8 cellular contexts compared by ENCODE assay signal in genomic region chr5:180649297-180650039, GRCh38. TPM values are rescaled to one million over a fixed set of nuclear protein-coding genes. Genes with fewer than 3 reads are reported as not detected.
DNase-seq lines count a peak whose midpoint lies in the region; ATAC-seq and TF ChIP-seq lines count a peak whose summit lies in the region.

TSS of gene FLT4 (minus strand) at chr5:180649600. CDS start at chr5:180649545, 55 bp downstream.

- peak within 1 kb of the TSS; percentile 80 to 94 (median 87) for H3K4me3 Mint-ChIP-seq in CD4-positive, alpha-beta memory T cell

- H3K27ac Mint-ChIP-seq in CD4-positive, alpha-beta memory T cell: peak within 1 kb of the TSS in 5 of 7 donors; percentile 19 to 67 (median 55)

- H3K4me1 Mint-ChIP-seq in CD4-positive, alpha-beta memory T cell: peaks cover 4 to 18% (median 13%) of the 10 kb centered on the region in 4 donors

- no peaks in the 10 kb centered on the region for H3K36me3 ChIP-seq in CD4-positive, alpha-beta memory T cell (ENCODE audit: insufficient read depth, low read length)
- no peaks in the 10 kb centered on the region for H3K36me3 ChIP-seq in Panc1 (ENCODE audit: control insufficient read depth, insufficient read depth, low read length)
- H3K36me3 ChIP-seq in osteoblast (ENCODE audit: insufficient read depth, low read length): no peaks in the 10 kb centered on the region

- H2AFZ ChIP-seq in osteoblast (ENCODE audit: low read length): peak within 1 kb of the TSS; percentile 22

- no peak for TF ChIP-seq CTCF in Panc1 (IDR thresholded peaks at IDR 0.05)
- no peak for TF ChIP-seq CTCF in epithelial cell of proximal tubule (conservative IDR thresholded peaks at IDR 0.05; ENCODE audit: low read depth, low read length)
- TF ChIP-seq CTCF in osteoblast (IDR thresholded peaks at IDR 0.05; ENCODE audit: extremely low read depth, low read depth, low read length): no peak

- intact Hi-C loops in CD4-positive, alpha-beta memory T cell (cut with micrococcal nuclease): no loop called here
- intact Hi-C loops in Panc1 (cut with micrococcal nuclease; ENCODE audit: unreplicated experiment): no loop called here

- H3K79me2 ChIP-seq in osteoblast (ENCODE audit: insufficient read depth, low read length): no peaks in the 10 kb centered on the region

- POLR2A ChIA-PET in CD4-positive, alpha-beta memory T cell (lab: Charles Lee; ENCODE audit: partially characterized antibody): no interaction called here
- POLR2A ChIA-PET in Panc1 (lab: Charles Lee): interaction anchor here (0.6 to 0.7 kb wide), 2 partner anchors 12 to 424 kb away, joined by 3 to 4 read pairs; no protein-coding TSS in a partner anchor

- H3K4me1 ChIP-seq in CD4-positive, alpha-beta memory T cell (ENCODE audit: insufficient read depth, low read length): no peaks in the 10 kb centered on the region
- H3K4me1 ChIP-seq in Panc1 (ENCODE audit: control insufficient read depth, insufficient read depth, low read length) (no peaks in the 10 kb centered on the region), osteoblast (ENCODE audit: insufficient read depth, low read length) (no peaks in the 10 kb centered on the region)

- no peak within 1 kb of the TSS for H3K27ac ChIP-seq in CD4-positive, alpha-beta memory T cell (ENCODE audit: low read depth, low read length)
- H3K27ac ChIP-seq in Panc1 (ENCODE audit: low read length) (no peak within 1 kb of the TSS), osteoblast (ENCODE audit: low read depth, low read length) (no peak within 1 kb of the TSS)

- peaks cover 12% of the 10 kb centered on the region for H3K27me3 ChIP-seq in CD4-positive, alpha-beta memory T cell (ENCODE audit: insufficient read depth, low read length)
- H3K27me3 ChIP-seq in Panc1 (ENCODE audit: control insufficient read depth, insufficient read depth, low read length) (peaks cover 13% of the 10 kb centered on the region), osteoblast (ENCODE audit: insufficient read depth, low read length) (peaks cover 37% of the 10 kb centered on the region)

- H3K9me3 ChIP-seq in CD4-positive, alpha-beta memory T cell (ENCODE audit: control insufficient read depth in 1 of 2, low read length in 2 of 2): no peaks in the 10 kb centered on the region
- H3K9me3 ChIP-seq in Panc1 (ENCODE audit: control insufficient read depth, insufficient read depth, low read depth, low read length): no peaks in the 10 kb centered on the region
- H3K9me3 ChIP-seq in osteoblast (ENCODE audit: low read depth, low read length): no peaks in the 10 kb centered on the region

- BruUV-seq in Panc1 (replicated peaks; lab: Mats Ljungman, UMichigan): no TSS peak

- peaks cover 32 to 34% of the 10 kb centered on the region in 2 donors for H3K27me3 Mint-ChIP-seq in CD4-positive, alpha-beta memory T cell

- no peaks in the 10 kb centered on the region for H4K20me1 ChIP-seq in osteoblast (ENCODE audit: insufficient read depth, low read length)

- peaks cover 0 to 2% (median 0%) of the 10 kb centered on the region in 8 donors for H3K9me3 Mint-ChIP-seq in CD4-positive, alpha-beta memory T cell

- H3K36me3 Mint-ChIP-seq in CD4-positive, alpha-beta memory T cell: peaks cover 0 to 4% of the 10 kb centered on the region in 2 donors

- CTCF ChIA-PET in CD4-positive, alpha-beta memory T cell (lab: Charles Lee; ENCODE audit: partially characterized antibody): interaction anchor here (2.4 kb wide), 1 partner anchor 69 kb away, joined by 7 read pairs; no protein-coding TSS in a partner anchor
- CTCF ChIA-PET in Panc1 (lab: Charles Lee): no interaction called here

- H3K4me2 ChIP-seq in osteoblast (ENCODE audit: insufficient read depth, low read length): peak within 1 kb of the TSS; percentile 39

- in situ Hi-C loops in Panc1 (cut with HindIII; ENCODE audit: low pct_unique_long_range_greater_than_20kb, low sequenced_read_pairs): no loop called here

- peak; percentile 22; the same call in 1 of the 2 replicates for ATAC-seq in Panc1
- ATAC-seq in GM19463 (IDR thresholded peaks at IDR 0.05; ENCODE audit: unreplicated experiment): no peak

- H3K4me3 ChIP-seq in CD4-positive, alpha-beta memory T cell (ENCODE audit: low read length in 2 of 2): peak within 1 kb of the TSS in 1 of 2 donors; percentile 35
- H3K4me3 ChIP-seq in Panc1 (ENCODE audit: low read depth in 2 of 2, low read length in 2 of 2) (peak within 1 kb of the TSS; percentile 34 to 48), epithelial cell of proximal tubule (ENCODE audit: low read depth, low read length) (peak within 1 kb of the TSS; percentile 33), osteoblast (ENCODE audit: insufficient read depth, low read length) (peak within 1 kb of the TSS; percentile 35)

- DNase-seq in CD4-positive, alpha-beta memory T cell: no peak
- DNase-seq in Panc1 (ENCODE audit: low read depth, low spot score): no peak
- DNase-seq in epithelial cell of proximal tubule (ENCODE audit: low read depth): no peak
- DNase-seq in osteoblast (ENCODE audit: insufficient read length, low spot score, missing footprints): peak; percentile 74
- DNase-seq in T1000 (lab: John Stamatoyannopoulos, UW): no peak
- DNase-seq in NCI-H2029 (lab: John Stamatoyannopoulos, UW): no peak
- no peak for DNase-seq in T-helper 9 cell

RNA-seq across cellular contexts. Expression of gene FLT4, which starts in this region (rescaled TPM):
- total RNA-seq in CD4-positive, alpha-beta memory T cell: 10 to 100 TPM in 1 of 2 experiments, 1 to 10 TPM in 1; 6.9 to 10.3 TPM
- 1 to 10 TPM in 1 of 2 donors, not detected in 1; 1.2 TPM for polyA plus RNA-seq in CD4-positive, alpha-beta memory T cell
- total RNA-seq in Panc1 (2021; ENCODE audit: unreplicated experiment) (0.44 TPM), epithelial cell of proximal tubule (0.29 and 3.8 TPM in 2 replicates), osteoblast (not detected in 2 replicates)
- 1.5 TPM for polyA plus RNA-seq in Panc1 (2012; ENCODE audit: insufficient read length)

Comparison
In these comparisons a context has a peak if more than half of its experiments do, and no peak if none do; other contexts are left out.
1. Peak in DNase-seq, H3K4me3 ChIP-seq and H3K4me2 ChIP-seq in osteoblast; RNA of the gene not detected or under 1 TPM.